ENCODE assay signal across 8 cellular contexts in the genomic region with DNA sequence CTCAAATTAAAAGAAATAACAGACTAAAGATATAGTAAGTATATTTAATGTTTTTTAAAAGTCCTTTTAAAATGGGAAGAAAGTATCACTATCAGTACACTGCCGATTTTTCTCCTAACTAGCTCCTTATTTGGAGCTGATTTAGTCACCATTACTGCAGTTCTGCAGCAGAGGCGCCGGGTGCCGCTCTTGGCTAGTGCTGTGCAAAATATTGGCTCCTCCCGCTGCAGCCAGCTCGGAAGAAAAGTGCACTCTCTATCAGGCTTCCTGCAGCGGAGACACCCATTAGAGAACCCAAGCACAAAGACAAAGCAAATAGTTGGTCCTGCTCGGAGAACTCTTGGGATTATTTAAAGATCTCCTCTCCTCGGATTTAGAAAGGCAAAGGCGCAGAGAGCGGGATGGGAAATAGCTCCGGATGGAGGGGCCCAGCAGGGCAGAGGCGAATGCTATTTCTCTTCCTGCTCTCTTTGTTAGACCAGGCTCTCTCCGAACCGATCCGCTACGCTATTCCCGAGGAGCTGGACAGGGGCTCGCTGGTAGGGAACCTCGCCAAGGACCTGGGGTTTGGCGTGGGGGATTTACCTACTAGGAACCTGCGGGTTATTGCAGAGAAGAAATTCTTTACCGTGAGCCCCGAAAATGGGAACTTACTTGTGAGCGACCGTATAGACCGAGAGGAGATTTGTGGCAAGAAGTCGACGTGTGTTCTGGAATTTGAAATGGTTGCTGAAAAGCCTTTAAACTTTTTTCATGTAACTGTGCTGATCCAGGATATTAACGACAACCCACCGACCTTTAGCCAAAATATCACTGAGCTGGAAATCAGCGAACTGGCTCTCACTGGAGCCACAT. TPM values are rescaled to one million over a fixed set of nuclear protein-coding genes. Genes with fewer than 3 reads are reported as not detected.
DNase-seq lines count a peak whose midpoint lies in the region; ATAC-seq and TF ChIP-seq lines count a peak whose summit lies in the region.

A gene (plus strand): TSS at position 249 of the 855 bp plus-strand sequence. CDS start 153 bp downstream, at position 402.

- no peak within 1 kb of the TSS for H3K27ac ChIP-seq in C4-2B

- POLR2A ChIA-PET in activated naive CD8-positive, alpha-beta T cell treated with anti-CD3 and anti-CD28 coated beads, Interleukin-2, amount 10 ng/mL, durations not matched to agents 7 days and 5 days (lab: Charles Lee) = interaction anchor here (0.6 kb wide), 1 partner anchor 17 kb away, joined by 3 read pairs; no protein-coding TSS in a partner anchor

- H3K9me3 Mint-ChIP-seq in activated naive CD8-positive, alpha-beta T cell treated with anti-CD3 and anti-CD28 coated beads, Interleukin-2, amount 10 ng/mL, durations not matched to agents 7 days and 5 days = peaks cover 24% of the 10 kb centered on the region

- peaks cover 4% of the 10 kb centered on the region for H3K4me1 Mint-ChIP-seq in activated naive CD8-positive, alpha-beta T cell treated with anti-CD3 and anti-CD28 coated beads, Interleukin-2, amount 10 ng/mL, durations not matched to agents 7 days and 5 days

- TF ChIP-seq CTCF in C4-2B (conservative IDR thresholded peaks at IDR 0.05) = peak; percentile 58

- peak; percentile 27 for DNase-seq in activated naive CD8-positive, alpha-beta T cell treated with anti-CD3 and anti-CD28 coated beads, Interleukin-2, amount 10 ng/mL, durations not matched to agents 7 days and 5 days
- DNase-seq in iris pigment epithelial cell (ENCODE audit: low read depth) = peak; percentile 64
- no peak for DNase-seq in 8988T
- no peak for DNase-seq in NCI-H524 (lab: John Stamatoyannopoulos, UW)
- no peak for DNase-seq in NCI-H1694 (lab: John Stamatoyannopoulos, UW)

- peak within 1 kb of the TSS; percentile 59 for H3K4me3 Mint-ChIP-seq in activated naive CD8-positive, alpha-beta T cell treated with anti-CD3 and anti-CD28 coated beads, Interleukin-2, amount 10 ng/mL, durations not matched to agents 7 days and 5 days

- peaks cover 49% of the 10 kb centered on the region for H3K27me3 Mint-ChIP-seq in activated naive CD8-positive, alpha-beta T cell treated with anti-CD3 and anti-CD28 coated beads, Interleukin-2, amount 10 ng/mL, durations not matched to agents 7 days and 5 days

- H3K36me3 Mint-ChIP-seq in activated naive CD8-positive, alpha-beta T cell treated with anti-CD3 and anti-CD28 coated beads, Interleukin-2, amount 10 ng/mL, durations not matched to agents 7 days and 5 days = peaks cover 5% of the 10 kb centered on the region

- H3K27ac Mint-ChIP-seq in activated naive CD8-positive, alpha-beta T cell treated with anti-CD3 and anti-CD28 coated beads, Interleukin-2, amount 10 ng/mL, durations not matched to agents 7 days and 5 days = no peak within 1 kb of the TSS

- peak; percentile 98 for ATAC-seq in GM19455 (IDR thresholded peaks at IDR 0.05; ENCODE audit: unreplicated experiment)
- ATAC-seq in HG03575 (IDR thresholded peaks at IDR 0.05; ENCODE audit: extremely low read depth, insufficient number of reproducible peaks, low FRiP score, unreplicated experiment) = peak; percentile 63
- ATAC-seq in activated naive CD8-positive, alpha-beta T cell treated with anti-CD3 and anti-CD28 coated beads, Interleukin-2, amount 10 ng/mL, durations not matched to agents 7 days and 5 days (ENCODE audit: low read depth) = peak; percentile 60

RNA-seq across cellular contexts. Expression of the gene that starts here (rescaled TPM):
- under 1 TPM; 0.44 to 0.82 TPM for total RNA-seq in activated naive CD8-positive, alpha-beta T cell treated with anti-CD3 and anti-CD28 coated beads, Interleukin-2, amount 10 ng/mL, durations not matched to agents 7 days and 5 days

Comparison
In these comparisons a context has a peak if more than half of its experiments do, and no peak if none do; other contexts are left out.
1. Peak in DNase-seq and ATAC-seq in activated naive CD8-positive, alpha-beta T cell treated with anti-CD3 and anti-CD28 coated beads, Interleukin-2, amount 10 ng/mL, durations not matched to agents 7 days and 5 days; RNA of the gene not detected or under 1 TPM.